ENCODE assay signal across 12 cellular contexts in the genomic region with DNA sequence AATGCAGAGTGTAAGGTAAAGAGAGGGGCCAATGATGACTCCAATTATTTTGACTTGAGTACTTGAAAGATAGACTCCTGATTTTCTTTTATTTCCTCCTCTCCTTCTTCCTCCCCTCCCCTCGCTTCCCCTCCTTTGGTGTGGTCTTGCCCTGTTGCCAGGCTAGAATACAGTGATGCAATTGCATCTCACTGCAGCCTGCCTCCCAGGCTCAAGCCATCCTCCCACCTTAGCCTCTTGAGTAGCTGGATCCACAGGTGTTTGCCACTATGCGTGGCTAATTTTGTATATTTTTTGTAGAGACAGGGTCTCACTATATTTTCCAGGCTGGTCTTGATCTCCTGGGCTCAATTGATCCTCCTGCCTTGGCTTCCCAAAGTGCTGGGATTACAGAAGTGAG. TPM values are rescaled to one million over a fixed set of nuclear protein-coding genes. Genes with fewer than 3 reads are reported as not detected.
DNase-seq lines count a peak whose midpoint lies in the region; ATAC-seq and TF ChIP-seq lines count a peak whose summit lies in the region.
"Had no signal": no experiment of that assay in that cellular context is flagged by ENCODE, and none has a peak within 500 bp of the region (broad histone marks: within the 10 kb centered on the region; RNA-seq: fewer than 3 reads in every experiment).

No MANE protein-coding gene starts in this region.

- CTCF ChIA-PET in CD4-positive, alpha-beta memory T cell (lab: Charles Lee; ENCODE audit: partially characterized antibody): no interaction called here
- CTCF ChIA-PET in RWPE1 (lab: Yijun Ruan, JAX): no interaction called here

- no peak for DNase-seq in CD4-positive, alpha-beta memory T cell
- DNase-seq in HFFc6: no peak
- DNase-seq in activated T-helper 2 cell treated with anti-CD3 and anti-CD28 coated beads, Interferon-gamma antibody, Interleukin-2, Interleukin-4, amounts not matched to agents 10 μg/mL and 5 μg/mL and 100 μg/mL, durations not matched to agents 14 hours and 24 hours and 36 hours (ENCODE audit: low spot score): no peak
- DNase-seq in naive thymus-derived CD8-positive, alpha-beta T cell: peak in 1 of 10 donors; percentile 30
- DNase-seq in RWPE1 (ENCODE audit: low spot score): no peak
- DNase-seq in erythroblast (lab: John Stamatoyannopoulos, UW): no peak
- DNase-seq in endothelial cell (ENCODE audit: low spot score): no peak
- DNase-seq in AML-193 (lab: John Stamatoyannopoulos, UW): no peak
- DNase-seq: activated effector memory CD4-positive, alpha-beta T cell treated with anti-CD3 and anti-CD28 coated beads, Interleukin-2, amount 50 U/mL, for 16 hours; stimulated activated CD4-positive, alpha-beta T cell treated with anti-CD3 and anti-CD28 coated beads, Interleukin-4, amount 100 ng/mL, for 4 hours had no signal

- peaks cover 9% of the 10 kb centered on the region for H3K36me3 ChIP-seq in CD4-positive, alpha-beta memory T cell (ENCODE audit: insufficient read depth, low read length)

- no peak overlapping the region for H3K4me3 ChIP-seq in CD4-positive, alpha-beta memory T cell (ENCODE audit: low read length in 2 of 2)

- no peak for ATAC-seq in naive thymus-derived CD8-positive, alpha-beta T cell
- ATAC-seq: HCT116 had no signal

- H3K27me3 ChIP-seq in CD4-positive, alpha-beta memory T cell (ENCODE audit: insufficient read depth, low read length): no peaks in the 10 kb centered on the region

- H3K36me3 Mint-ChIP-seq in CD4-positive, alpha-beta memory T cell: peaks cover 12 to 42% of the 10 kb centered on the region in 2 donors
- H3K36me3 Mint-ChIP-seq in HFFc6 (ENCODE audit: low read depth): peaks cover 30% of the 10 kb centered on the region
- peaks cover 51% of the 10 kb centered on the region for H3K36me3 Mint-ChIP-seq in activated T-helper 2 cell treated with anti-CD3 and anti-CD28 coated beads, Interferon-gamma antibody, Interleukin-2, Interleukin-4, amounts not matched to agents 10 μg/mL and 5 μg/mL and 100 μg/mL, durations not matched to agents 14 hours and 24 hours and 36 hours (ENCODE audit: low read depth)
- H3K36me3 Mint-ChIP-seq in naive thymus-derived CD8-positive, alpha-beta T cell: peaks cover 0 to 46% (median 4%) of the 10 kb centered on the region in 3 donors
- peaks cover 10% of the 10 kb centered on the region for H3K36me3 Mint-ChIP-seq in endothelial cell (ENCODE audit: low read depth, unreplicated experiment)

- H3K27ac Mint-ChIP-seq in CD4-positive, alpha-beta memory T cell: peak overlapping the region; percentile 66 to 97 (median 90)
- H3K27ac Mint-ChIP-seq in HFFc6 (peak overlapping the region; percentile 30; the same call in 1 of the 2 replicates), endothelial cell (ENCODE audit: unreplicated experiment) (no peak overlapping the region)
- no peak overlapping the region for H3K27ac Mint-ChIP-seq in activated T-helper 2 cell treated with anti-CD3 and anti-CD28 coated beads, Interferon-gamma antibody, Interleukin-2, Interleukin-4, amounts not matched to agents 10 μg/mL and 5 μg/mL and 100 μg/mL, durations not matched to agents 14 hours and 24 hours and 36 hours
- peak overlapping the region; percentile 45 to 92 (median 89) for H3K27ac Mint-ChIP-seq in naive thymus-derived CD8-positive, alpha-beta T cell

- H3K4me3 Mint-ChIP-seq in CD4-positive, alpha-beta memory T cell: peak overlapping the region; percentile 46 to 89 (median 66)
- H3K4me3 Mint-ChIP-seq in HFFc6 (peak overlapping the region; percentile 6), endothelial cell (ENCODE audit: unreplicated experiment) (no peak overlapping the region)
- H3K4me3 Mint-ChIP-seq in activated T-helper 2 cell treated with anti-CD3 and anti-CD28 coated beads, Interferon-gamma antibody, Interleukin-2, Interleukin-4, amounts not matched to agents 10 μg/mL and 5 μg/mL and 100 μg/mL, durations not matched to agents 14 hours and 24 hours and 36 hours (ENCODE audit: low read depth): peak overlapping the region; percentile 15
- peak overlapping the region; percentile 49 to 78 (median 66) for H3K4me3 Mint-ChIP-seq in naive thymus-derived CD8-positive, alpha-beta T cell

- H3K9me3 ChIP-seq in CD4-positive, alpha-beta memory T cell (ENCODE audit: control insufficient read depth in 1 of 2, low read length in 2 of 2): no peaks in the 10 kb centered on the region

- H3K4me1 Mint-ChIP-seq in CD4-positive, alpha-beta memory T cell: peaks cover 54 to 78% (median 65%) of the 10 kb centered on the region in 4 donors
- peaks cover 63% of the 10 kb centered on the region for H3K4me1 Mint-ChIP-seq in HFFc6 (ENCODE audit: low read depth)
- H3K4me1 Mint-ChIP-seq in activated T-helper 2 cell treated with anti-CD3 and anti-CD28 coated beads, Interferon-gamma antibody, Interleukin-2, Interleukin-4, amounts not matched to agents 10 μg/mL and 5 μg/mL and 100 μg/mL, durations not matched to agents 14 hours and 24 hours and 36 hours (ENCODE audit: low read depth): peaks cover 58% of the 10 kb centered on the region
- peaks cover 33 to 76% (median 70%) of the 10 kb centered on the region in 4 donors for H3K4me1 Mint-ChIP-seq in naive thymus-derived CD8-positive, alpha-beta T cell
- H3K4me1 Mint-ChIP-seq in endothelial cell (ENCODE audit: unreplicated experiment): peaks cover 25% of the 10 kb centered on the region

- TF ChIP-seq CTCF in HFFc6 (IDR thresholded peaks at IDR 0.05) (no peak), RWPE1 (conservative IDR thresholded peaks at IDR 0.05; ENCODE audit: low read depth) (no peak), endothelial cell (IDR thresholded peaks at IDR 0.05; ENCODE audit: unreplicated experiment) (no peak)

- no peaks in the 10 kb centered on the region for H3K27me3 Mint-ChIP-seq in CD4-positive, alpha-beta memory T cell
- H3K27me3 Mint-ChIP-seq in HFFc6 (ENCODE audit: insufficient read depth): peaks cover 3% of the 10 kb centered on the region; the same call in 1 of the 2 replicates
- H3K27me3 Mint-ChIP-seq in activated T-helper 2 cell treated with anti-CD3 and anti-CD28 coated beads, Interferon-gamma antibody, Interleukin-2, Interleukin-4, amounts not matched to agents 10 μg/mL and 5 μg/mL and 100 μg/mL, durations not matched to agents 14 hours and 24 hours and 36 hours (ENCODE audit: low read depth): no peaks in the 10 kb centered on the region
- no peaks in the 10 kb centered on the region for H3K27me3 Mint-ChIP-seq in naive thymus-derived CD8-positive, alpha-beta T cell
- peaks cover 12% of the 10 kb centered on the region for H3K27me3 Mint-ChIP-seq in endothelial cell (ENCODE audit: unreplicated experiment)

- intact Hi-C loops in CD4-positive, alpha-beta memory T cell (cut with micrococcal nuclease): loop anchor here (10.0 kb wide), 1 partner anchor 526 kb away; a partner anchor contains a TSS
- intact Hi-C loops in activated T-helper 2 cell treated with anti-CD3 and anti-CD28 coated beads, Interferon-gamma antibody, Interleukin-2, Interleukin-4, amounts not matched to agents 10 μg/mL and 5 μg/mL and 100 μg/mL, durations not matched to agents 14 hours and 24 hours and 36 hours (cut with micrococcal nuclease): loop anchor here (5.0 kb wide), 3 partner anchors 42 to 218 kb away; a partner anchor contains a TSS

- no peak overlapping the region for H3K27ac ChIP-seq in CD4-positive, alpha-beta memory T cell (ENCODE audit: low read depth, low read length)
- H3K27ac ChIP-seq in RWPE1: no peak overlapping the region
- H3K27ac ChIP-seq: parathyroid adenoma had no signal

- POLR2A ChIA-PET in CD4-positive, alpha-beta memory T cell (lab: Charles Lee; ENCODE audit: partially characterized antibody): interaction anchor here (1.2 kb wide), 1 partner anchor 8 kb away, joined by 3 read pairs; no protein-coding TSS in a partner anchor
- POLR2A ChIA-PET in naive thymus-derived CD8-positive, alpha-beta T cell (lab: Charles Lee): interaction anchor here (1.0 kb wide), 1 partner anchor 49 kb away, joined by 11 read pairs; no protein-coding TSS in a partner anchor
- POLR2A ChIA-PET in RWPE1 (lab: Yijun Ruan, JAX; ENCODE audit: low non-redundant PET): no interaction called here

- TF ChIP-seq POLR2A in erythroblast (IDR thresholded peaks at IDR 0.05; ENCODE audit: low read length): no peak

- peaks cover 0 to 1% (median 0%) of the 10 kb centered on the region in 8 donors for H3K9me3 Mint-ChIP-seq in CD4-positive, alpha-beta memory T cell
- H3K9me3 Mint-ChIP-seq in HFFc6 (no peaks in the 10 kb centered on the region), endothelial cell (ENCODE audit: unreplicated experiment) (no peaks in the 10 kb centered on the region)
- no peaks in the 10 kb centered on the region for H3K9me3 Mint-ChIP-seq in activated T-helper 2 cell treated with anti-CD3 and anti-CD28 coated beads, Interferon-gamma antibody, Interleukin-2, Interleukin-4, amounts not matched to agents 10 μg/mL and 5 μg/mL and 100 μg/mL, durations not matched to agents 14 hours and 24 hours and 36 hours
- no peaks in the 10 kb centered on the region for H3K9me3 Mint-ChIP-seq in naive thymus-derived CD8-positive, alpha-beta T cell

- H3K4me1 ChIP-seq in CD4-positive, alpha-beta memory T cell (ENCODE audit: insufficient read depth, low read length): peaks cover 69% of the 10 kb centered on the region
- H3K4me1 ChIP-seq: parathyroid adenoma had no signal

RNA-seq across cellular contexts. Expression of a gene that starts 2.3 kb away (rescaled TPM):
- total RNA-seq in CD4-positive, alpha-beta memory T cell: 10 to 100 TPM; 52.2 to 55.5 TPM
- 100 to 1,000 TPM; 185 to 199 TPM for polyA plus RNA-seq in CD4-positive, alpha-beta memory T cell
- total RNA-seq in HFFc6 (2021; fragmentation: NEBNext Ultra II Directional; extraction: Animal tissue kit (Norgen Biotek cat#: 25700)): 10 to 100 TPM; 63.2 to 73.3 (median 69.3) TPM
- 86.8 and 90.9 TPM in 2 replicates for total RNA-seq in activated T-helper 2 cell treated with anti-CD3 and anti-CD28 coated beads, Interferon-gamma antibody, Interleukin-2, Interleukin-4, amounts not matched to agents 10 μg/mL and 5 μg/mL and 100 μg/mL, durations not matched to agents 14 hours and 24 hours and 36 hours
- 10 to 100 TPM; 70.3 to 72.3 TPM for total RNA-seq in naive thymus-derived CD8-positive, alpha-beta T cell
- 100 to 1,000 TPM; 207 to 219 (median 215) TPM for polyA plus RNA-seq in naive thymus-derived CD8-positive, alpha-beta T cell
- 68.3 TPM for total RNA-seq in endothelial cell (ENCODE audit: unreplicated experiment)

RNA-seq across cellular contexts. Expression of a gene that starts 36.2 kb away (rescaled TPM):
- total RNA-seq in CD4-positive, alpha-beta memory T cell: not detected
- polyA plus RNA-seq in CD4-positive, alpha-beta memory T cell: not detected
- 1 to 10 TPM in 4 of 6 experiments, under 1 TPM in 2; 0.17 to 2.3 (median 2.1) TPM for total RNA-seq in HFFc6 (2021; fragmentation: NEBNext Ultra II Directional; extraction: Animal tissue kit (Norgen Biotek cat#: 25700))
- 0.14 and 0.21 TPM in 2 replicates for total RNA-seq in activated T-helper 2 cell treated with anti-CD3 and anti-CD28 coated beads, Interferon-gamma antibody, Interleukin-2, Interleukin-4, amounts not matched to agents 10 μg/mL and 5 μg/mL and 100 μg/mL, durations not matched to agents 14 hours and 24 hours and 36 hours
- total RNA-seq in naive thymus-derived CD8-positive, alpha-beta T cell: not detected
- polyA plus RNA-seq in naive thymus-derived CD8-positive, alpha-beta T cell: under 1 TPM in 1 of 3 donors, not detected in 2; 0.13 TPM
- 8.3 TPM for total RNA-seq in endothelial cell (ENCODE audit: unreplicated experiment)

RNA-seq across cellular contexts. Expression of a gene that starts 55.7 kb away (rescaled TPM):
- total RNA-seq in CD4-positive, alpha-beta memory T cell: 10 to 100 TPM; 18.2 to 19.4 TPM
- under 1 TPM; 0.03 to 0.57 TPM for polyA plus RNA-seq in CD4-positive, alpha-beta memory T cell
- 1 to 10 TPM; 3.2 to 3.7 (median 3.4) TPM for total RNA-seq in HFFc6 (2021; fragmentation: NEBNext Ultra II Directional; extraction: Animal tissue kit (Norgen Biotek cat#: 25700))
- 23.5 and 23.6 TPM in 2 replicates for total RNA-seq in activated T-helper 2 cell treated with anti-CD3 and anti-CD28 coated beads, Interferon-gamma antibody, Interleukin-2, Interleukin-4, amounts not matched to agents 10 μg/mL and 5 μg/mL and 100 μg/mL, durations not matched to agents 14 hours and 24 hours and 36 hours
- total RNA-seq in naive thymus-derived CD8-positive, alpha-beta T cell: 10 to 100 TPM; 30.1 to 30.5 TPM
- 1 to 10 TPM in 1 of 3 donors, under 1 TPM in 2; 0.46 to 1.0 (median 0.61) TPM for polyA plus RNA-seq in naive thymus-derived CD8-positive, alpha-beta T cell
- 23.0 TPM for total RNA-seq in endothelial cell (ENCODE audit: unreplicated experiment)

Comparison
In these comparisons a context has a peak if more than half of its experiments do, and no peak if none do; other contexts are left out.
1. H3K27ac Mint-ChIP-seq: peak in CD4-positive, alpha-beta memory T cell (7 of 7), HFFc6 (single experiment) and naive thymus-derived CD8-positive, alpha-beta T cell (10 of 10); none in activated T-helper 2 cell treated with anti-CD3 and anti-CD28 coated beads, Interferon-gamma antibody, Interleukin-2, Interleukin-4, amounts not matched to agents 10 μg/mL and 5 μg/mL and 100 μg/mL, durations not matched to agents 14 hours and 24 hours and 36 hours (single experiment) and endothelial cell (single experiment).